10 cellular contexts compared by ENCODE assay signal in the genomic region with DNA sequence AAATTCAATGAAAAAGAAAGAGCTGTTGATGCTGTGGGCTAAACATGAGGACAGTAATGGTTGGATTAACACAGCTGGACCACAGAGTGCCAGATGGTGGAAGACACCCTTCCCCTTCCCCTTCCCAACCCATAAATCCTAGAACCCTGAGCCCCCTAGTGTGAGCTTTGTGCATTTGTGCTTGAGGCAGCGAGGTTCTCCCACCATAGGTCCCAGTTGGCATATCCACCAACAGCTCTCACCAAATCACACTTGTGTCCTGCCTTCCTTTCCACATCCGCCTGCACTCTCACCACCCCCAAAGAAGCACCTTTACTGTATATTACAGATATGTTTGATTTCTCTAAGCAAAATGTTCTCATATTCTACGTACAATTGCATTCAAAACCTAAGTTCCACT. TPM values are rescaled to one million over a fixed set of nuclear protein-coding genes. Genes with fewer than 3 reads are reported as not detected.
DNase-seq lines count a peak whose midpoint lies in the region; ATAC-seq and TF ChIP-seq lines count a peak whose summit lies in the region.
"Had no signal": no experiment of that assay in that cellular context is flagged by ENCODE, and none has a peak within 500 bp of the region (broad histone marks: within the 10 kb centered on the region; RNA-seq: fewer than 3 reads in every experiment).

No MANE protein-coding gene starts in this region.

- H3K4me3 Mint-ChIP-seq in T-helper 17 cell (peak overlapping the region; percentile 83), nephron progenitor cell (no peak overlapping the region)

- WGBS in iPS DF 6.9 (ENCODE audit: insufficient coverage, insufficient read length) = no CpG with 5 or more reads among the region's 3 CpGs

- H3K9me3 ChIP-seq in T-helper 17 cell (ENCODE audit: control insufficient read depth, low read length, poor library complexity, severe bottlenecking) (no peaks in the 10 kb centered on the region), iPS DF 6.9 (ENCODE audit: control insufficient read depth, insufficient read depth, low read length) (no peaks in the 10 kb centered on the region)

- peaks cover 4% of the 10 kb centered on the region for H3K27me3 Mint-ChIP-seq in T-helper 17 cell
- peaks cover 8% of the 10 kb centered on the region for H3K27me3 Mint-ChIP-seq in nephron progenitor cell (ENCODE audit: low read depth, poor library complexity)

- H3K36me3 ChIP-seq in iPS DF 6.9 (ENCODE audit: control insufficient read depth, insufficient read depth, low read length) = no peaks in the 10 kb centered on the region
- H3K36me3 ChIP-seq: left lung had no signal

- H3K36me3 Mint-ChIP-seq in T-helper 17 cell (ENCODE audit: low read depth) = no peaks in the 10 kb centered on the region
- H3K36me3 Mint-ChIP-seq in nephron progenitor cell (ENCODE audit: low read depth) = no peaks in the 10 kb centered on the region

- H3K9me3 Mint-ChIP-seq in nephron progenitor cell = peaks cover 13% of the 10 kb centered on the region

- ATAC-seq in GM21737 (IDR thresholded peaks at IDR 0.05; ENCODE audit: unreplicated experiment) = peak; percentile 36
- no peak for ATAC-seq in T-helper 17 cell
- ATAC-seq in HG02588 (IDR thresholded peaks at IDR 0.05; ENCODE audit: unreplicated experiment) = no peak

- H3K4me3 ChIP-seq in iPS DF 6.9 (ENCODE audit: low read length) = no peak overlapping the region
- H3K4me3 ChIP-seq in foreskin fibroblast (ENCODE audit: low read depth in 1 of 2, low read length in 2 of 2) = no peak overlapping the region

- no peaks in the 10 kb centered on the region for H3K27me3 ChIP-seq in iPS DF 6.9 (ENCODE audit: control insufficient read depth, insufficient read depth, low read length)
- H3K27me3 ChIP-seq: left lung had no signal

- DNase-seq in ELF-1 (ENCODE audit: low read depth, low spot score) (peak; percentile 15), T-helper 17 cell (no peak), iPS DF 6.9 (ENCODE audit: low read depth, low spot score) (peak; percentile 4), GM19240 (ENCODE audit: insufficient read length, low spot score) (no peak), nephron progenitor cell (no peak), foreskin fibroblast (no peak)
- DNase-seq: left lung, NCI-H446 treated with DMSO at 0.1 percent for 48 hours had no signal

- H3K27ac Mint-ChIP-seq in T-helper 17 cell (peak overlapping the region; percentile 87), nephron progenitor cell (no peak overlapping the region)

- TF ChIP-seq CTCF in nephron progenitor cell (IDR thresholded peaks at IDR 0.05) (no peak), foreskin fibroblast (IDR thresholded peaks at IDR 0.05; ENCODE audit: low read depth, low read length) (no peak)

- H3K4me1 Mint-ChIP-seq in T-helper 17 cell (peaks cover 28% of the 10 kb centered on the region), nephron progenitor cell (no peaks in the 10 kb centered on the region)

- no peaks in the 10 kb centered on the region; the same call in 1 of the 2 replicates for H3K4me1 ChIP-seq in iPS DF 6.9 (ENCODE audit: control insufficient read depth, insufficient read depth, low read length)

- H3K27ac ChIP-seq in iPS DF 6.9 (ENCODE audit: low read length) = no peak overlapping the region
- H3K27ac ChIP-seq: left lung had no signal

RNA-seq across cellular contexts. Expression of a gene that starts 32.8 kb away (rescaled TPM):
- 10 to 100 TPM; 72.1 to 94.0 TPM for total RNA-seq in T-helper 17 cell

Comparison
In these comparisons a context has a peak if more than half of its experiments do, and no peak if none do; other contexts are left out.
1. DNase-seq: peak in ELF-1 (single experiment) and iPS DF 6.9 (single experiment); none in T-helper 17 cell (0 of 3), GM19240 (single experiment), nephron progenitor cell (single experiment) and foreskin fibroblast (0 of 2).